Comparison of ENCODE assay signal across 21 cellular contexts in the genomic region with DNA sequence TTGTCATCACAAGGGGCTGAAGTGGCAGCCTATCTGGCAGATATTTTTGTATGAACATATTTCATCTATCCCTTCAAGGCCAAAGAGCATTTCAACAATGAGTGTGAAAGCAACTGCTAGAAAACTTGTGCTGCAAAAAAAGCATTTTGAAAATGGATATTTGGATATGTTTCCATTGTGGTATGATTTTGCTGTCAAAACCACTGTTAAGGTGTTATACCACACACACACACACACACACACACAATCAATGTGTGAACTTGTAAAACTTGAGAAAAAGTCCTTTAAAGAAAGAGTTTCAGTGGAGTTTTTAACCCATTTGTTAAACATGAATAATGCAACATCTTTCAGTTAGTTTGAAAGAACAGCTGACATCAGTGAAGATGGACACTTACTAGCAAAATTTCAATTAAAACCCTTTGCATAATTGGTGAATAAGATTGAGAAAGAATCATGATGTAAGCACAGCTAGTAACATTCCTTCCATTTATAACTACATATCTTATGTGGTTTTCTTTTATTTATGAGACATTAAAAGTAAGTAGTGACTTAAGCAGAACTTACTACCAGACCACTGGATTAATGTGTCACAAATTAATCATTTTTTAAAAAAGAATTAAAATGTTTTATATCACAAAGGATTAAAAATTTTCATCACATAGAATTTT.
DNase-seq lines count a peak whose midpoint lies in the region; ATAC-seq and TF ChIP-seq lines count a peak whose summit lies in the region.
"Had no signal": no experiment of that assay in that cellular context is flagged by ENCODE, and none has a peak within 500 bp of the region (broad histone marks: within the 10 kb centered on the region; RNA-seq: fewer than 3 reads in every experiment).

No MANE protein-coding gene starts in this region.

- no peak overlapping the region for H3K27ac ChIP-seq in GM23248
- H3K27ac ChIP-seq in prostate gland, result no peak overlapping the region
- H3K27ac ChIP-seq: A549 had no signal

- in situ Hi-C loops in GM23248 (cut with MboI), result no loop called here

- DNase-seq in AG10803 (ENCODE audit: low read depth) (peak; percentile 72), GM23248 (peak; percentile 40), amniotic epithelial cell (ENCODE audit: low read depth) (peak; percentile 81), fibroblast of villous mesenchyme (ENCODE audit: low read depth) (peak; percentile 55), prostate gland (ENCODE audit: low spot score) (no peak), NCI-H2029 treated with DMSO at 0.1 percent for 48 hours (lab: John Stamatoyannopoulos, UW) (no peak)
- DNase-seq: AML-193; COR-L47; DMS153; EL; GOT3; Karpas-422; MM.1S; NCI-H1417; NCI-H187 treated with DMSO at 0.1 percent for 48 hours; NCI-H526 treated with DMSO at 0.1 percent for 48 hours; NK-92 treated with Interleukin-12 subunit alpha and Interleukin-12 subunit beta, amount 100 ng/mL, for 24 hours; SHP77 treated with DMSO at 0.1 percent for 48 hours had no signal

- no peaks in the 10 kb centered on the region for H3F3A ChIP-seq in GM23248 (ENCODE audit: insufficient read depth)

- H2AFZ ChIP-seq in GM23248, result no peak overlapping the region

- H3K9me2 ChIP-seq in GM23248 (ENCODE audit: insufficient read depth), result no peaks in the 10 kb centered on the region

- no peaks in the 10 kb centered on the region for H4K20me1 ChIP-seq in GM23248 (ENCODE audit: insufficient read depth)

- H3K79me2 ChIP-seq in GM23248 (ENCODE audit: insufficient read depth), result peaks cover 66% of the 10 kb centered on the region

- no peaks in the 10 kb centered on the region for H3K36me3 ChIP-seq in GM23248 (ENCODE audit: low read depth)
- no peaks in the 10 kb centered on the region for H3K36me3 ChIP-seq in prostate gland

- no peak for TF ChIP-seq CTCF in AG10803 (conservative IDR thresholded peaks at IDR 0.05; ENCODE audit: low read length)
- no peak for TF ChIP-seq CTCF in fibroblast of villous mesenchyme (IDR thresholded peaks at IDR 0.05; ENCODE audit: insufficient read depth, low read depth, low read length)
- no peak for TF ChIP-seq CTCF in prostate gland (IDR thresholded peaks at IDR 0.05)

- no peak overlapping the region for H3K4me2 ChIP-seq in GM23248 (ENCODE audit: unreplicated experiment)
- H3K4me2 ChIP-seq: A549 had no signal

- H3K4me1 ChIP-seq in GM23248 (ENCODE audit: insufficient read depth) (peaks cover 15% of the 10 kb centered on the region), prostate gland (replicated peaks) (no peaks in the 10 kb centered on the region)

- ATAC-seq in GM19351 (IDR thresholded peaks at IDR 0.05; ENCODE audit: unreplicated experiment) (no peak), HG03159 (IDR thresholded peaks at IDR 0.05; ENCODE audit: unreplicated experiment) (no peak)
- ATAC-seq: A549 had no signal

- H3K27me3 ChIP-seq in GM23248 (replicated peaks; ENCODE audit: insufficient read depth) (no peaks in the 10 kb centered on the region), prostate gland (replicated peaks; ENCODE audit: insufficient read depth) (no peaks in the 10 kb centered on the region)

- intact Hi-C loops in prostate gland (cut with DNase I), result no loop called here

- H3K9me3 ChIP-seq in GM23248 (ENCODE audit: low read depth) (no peaks in the 10 kb centered on the region), prostate gland (no peaks in the 10 kb centered on the region)
- H3K9me3 ChIP-seq: A549 had no signal

- TF ChIP-seq POLR2A in prostate gland (IDR thresholded peaks at IDR 0.05), result no peak

- no peak overlapping the region for H3K4me3 ChIP-seq in AG10803 (ENCODE audit: low read length)
- no peak overlapping the region for H3K4me3 ChIP-seq in GM23248
- H3K4me3 ChIP-seq in fibroblast of villous mesenchyme (ENCODE audit: low read depth, low read length), result no peak overlapping the region
- H3K4me3 ChIP-seq in prostate gland, result no peak overlapping the region
- H3K4me3 ChIP-seq: A549 had no signal

- H3K9ac ChIP-seq in GM23248, result no peak overlapping the region

Comparison
In these comparisons a context has a peak if more than half of its experiments do, and no peak if none do; other contexts are left out.
1. DNase-seq: peak in AG10803 (single experiment), GM23248 (single experiment), amniotic epithelial cell (single experiment) and fibroblast of villous mesenchyme (single experiment); none in prostate gland (single experiment) and NCI-H2029 treated with DMSO at 0.1 percent for 48 hours (single experiment).